ENCODE assay signal across 21 cellular contexts in the genomic region with DNA sequence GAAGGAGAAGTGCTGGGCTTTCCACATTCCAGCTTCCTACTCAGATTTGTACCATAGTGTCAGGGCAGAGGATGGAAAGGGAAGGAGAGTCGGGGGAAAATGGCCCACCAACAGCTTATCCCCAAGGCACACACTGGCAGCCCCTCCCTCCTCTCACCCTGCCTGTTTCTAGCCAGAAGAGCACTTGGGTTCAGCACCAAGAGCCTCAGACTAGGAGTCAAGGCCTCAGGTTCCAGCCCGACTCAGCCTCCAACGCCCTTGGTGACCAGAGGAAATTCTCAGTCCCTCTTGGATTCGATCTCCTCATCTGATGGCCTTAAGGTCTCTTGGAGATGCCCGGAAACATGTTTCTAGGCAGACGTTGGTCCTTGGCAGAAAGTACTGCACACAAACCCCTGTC. TPM values are rescaled to one million over a fixed set of nuclear protein-coding genes. Genes with fewer than 3 reads are reported as not detected.
DNase-seq lines count a peak whose midpoint lies in the region; ATAC-seq and TF ChIP-seq lines count a peak whose summit lies in the region.
"Had no signal": no experiment of that assay in that cellular context is flagged by ENCODE, and none has a peak within 500 bp of the region (broad histone marks: within the 10 kb centered on the region; RNA-seq: fewer than 3 reads in every experiment).

No MANE protein-coding gene starts in this region.

- no peak for TF ChIP-seq POLR2A in uterus (IDR thresholded peaks at IDR 0.05)

- H3K27me3 ChIP-seq in smooth muscle cell (ENCODE audit: low read depth) (no peaks in the 10 kb centered on the region), uterus (no peaks in the 10 kb centered on the region)

- H3K4me3 Mint-ChIP-seq in mesothelial cell of epicardium, result no peak overlapping the region

- no peak overlapping the region for H2AFZ ChIP-seq in smooth muscle cell (ENCODE audit: low read depth)
- H2AFZ ChIP-seq: GM23248 had no signal

- no peak overlapping the region for H3K4me2 ChIP-seq in smooth muscle cell
- H3K4me2 ChIP-seq: A549 had no signal

- ATAC-seq in Right ventricle myocardium inferior (no peak), HG03025 (IDR thresholded peaks at IDR 0.05; ENCODE audit: low FRiP score, unreplicated experiment) (no peak), HG03097 (IDR thresholded peaks at IDR 0.05; ENCODE audit: low FRiP score, unreplicated experiment) (no peak)
- ATAC-seq: A549, GM12878, PC-3 had no signal

- H3K4me3 ChIP-seq in smooth muscle cell (no peak overlapping the region), uterus (no peak overlapping the region)
- H3K4me3 ChIP-seq: A549, GM12878, GM23248 had no signal

- H3K9me3 ChIP-seq in smooth muscle cell (replicated peaks; ENCODE audit: low read depth), result no peaks in the 10 kb centered on the region
- no peaks in the 10 kb centered on the region for H3K9me3 ChIP-seq in uterus
- H3K9me3 ChIP-seq: A549 had no signal

- H3K9me3 Mint-ChIP-seq in mesothelial cell of epicardium, result no peaks in the 10 kb centered on the region

- no peaks in the 10 kb centered on the region for H3K27me3 Mint-ChIP-seq in mesothelial cell of epicardium (ENCODE audit: low read depth)

- peak overlapping the region; percentile 14 for H3K27ac ChIP-seq in smooth muscle cell (ENCODE audit: low read depth)
- peak overlapping the region; percentile 91 to 97 for H3K27ac ChIP-seq in uterus
- H3K27ac ChIP-seq: A549, GM23248 had no signal

- H3K9ac ChIP-seq in smooth muscle cell (ENCODE audit: low read depth), result no peak overlapping the region
- H3K9ac ChIP-seq: GM23248 had no signal

- H3F3A ChIP-seq in smooth muscle cell (ENCODE audit: low read depth), result peaks cover 4% of the 10 kb centered on the region

- H3K36me3 ChIP-seq in smooth muscle cell (ENCODE audit: low read depth) (no peaks in the 10 kb centered on the region), uterus (no peaks in the 10 kb centered on the region)

- H3K27ac Mint-ChIP-seq in mesothelial cell of epicardium, result peak overlapping the region; percentile 35

- WGBS in smooth muscle cell (ENCODE audit: low lambda C conversion rate), result 92% methylated on average over 6 of the region's 6 CpGs

- H3K4me1 Mint-ChIP-seq in mesothelial cell of epicardium, result peaks cover 91% of the 10 kb centered on the region

- intact Hi-C loops in cardiac septum (cut with DNase I), result loop anchor here (5.0 kb wide), 1 partner anchor 162 kb away; no protein-coding TSS in a partner anchor
- intact Hi-C loops in Right ventricle myocardium inferior (cut with DNase I), result no loop called here
- intact Hi-C loops in uterus (cut with DNase I; ENCODE audit: low total_unique reads), result loop anchor here (10.0 kb wide), 1 partner anchor 46 kb away; no protein-coding TSS in a partner anchor

- H3K79me2 ChIP-seq in smooth muscle cell (ENCODE audit: low read depth), result peaks cover 83% of the 10 kb centered on the region

- DNase-seq in cardiac septum (ENCODE audit: low spot score) (peak; percentile 43), Right ventricle myocardium inferior (ENCODE audit: missing footprints) (no peak), mesothelial cell of epicardium (ENCODE audit: low spot score in 2 of 2, unreplicated experiment in 2 of 2) (no peak), smooth muscle cell (lab: John Stamatoyannopoulos, UW; ENCODE audit: unreplicated experiment) (no peak), uterus (peak in 1 of 2 donors; percentile 15), NCI-H526 treated with DMSO at 0.1 percent for 48 hours (lab: John Stamatoyannopoulos, UW) (no peak)
- DNase-seq: C1 segment of cervical spinal cord, GDM1, GM23248, HCEC 1CT, KBM-7, MV-4-11, NCI-H1417 treated with DMSO at 0.1 percent for 48 hours, NCI-H1930, NCI-H446 treated with DMSO at 0.1 percent for 48 hours, NCI-H748 treated with DMSO at 0.1 percent for 48 hours, PC-3 had no signal

- TF ChIP-seq CTCF in mesothelial cell of epicardium (IDR thresholded peaks at IDR 0.05; ENCODE audit: unreplicated experiment) (no peak), smooth muscle cell (IDR thresholded peaks at IDR 0.05; ENCODE audit: borderline replicate concordance, insufficient read depth, poor library complexity, severe bottlenecking) (no peak), uterus (IDR thresholded peaks at IDR 0.05) (no peak)

- no peaks in the 10 kb centered on the region for H3K36me3 Mint-ChIP-seq in mesothelial cell of epicardium

- peaks cover 96% of the 10 kb centered on the region for H4K20me1 ChIP-seq in smooth muscle cell (ENCODE audit: low read depth)

- H3K4me1 ChIP-seq in smooth muscle cell (ENCODE audit: low read depth), result peaks cover 12% of the 10 kb centered on the region
- H3K4me1 ChIP-seq in uterus, result peaks cover 11 to 20% of the 10 kb centered on the region in 2 donors

RNA-seq across cellular contexts. Expression of a gene that starts 53.9 kb away (rescaled TPM):
- total RNA-seq in cardiac septum, result 870 TPM
- 705 TPM for total RNA-seq in Right ventricle myocardium inferior
- total RNA-seq in mesothelial cell of epicardium, result 116 to 130 TPM (median 117 TPM) in 3 replicates
- 61.5 and 67.7 TPM in 2 replicates for total RNA-seq in smooth muscle cell
- polyA plus RNA-seq in smooth muscle cell, result 45.0 and 52.3 TPM in 2 replicates
- total RNA-seq in uterus, result 1,000 to 10,000 TPM in 1 of 4 donors, 100 to 1,000 TPM in 3; 144 to 1,338 (median 313) TPM
